1 cellular context compared by ENCODE assay signal in the genomic region with DNA sequence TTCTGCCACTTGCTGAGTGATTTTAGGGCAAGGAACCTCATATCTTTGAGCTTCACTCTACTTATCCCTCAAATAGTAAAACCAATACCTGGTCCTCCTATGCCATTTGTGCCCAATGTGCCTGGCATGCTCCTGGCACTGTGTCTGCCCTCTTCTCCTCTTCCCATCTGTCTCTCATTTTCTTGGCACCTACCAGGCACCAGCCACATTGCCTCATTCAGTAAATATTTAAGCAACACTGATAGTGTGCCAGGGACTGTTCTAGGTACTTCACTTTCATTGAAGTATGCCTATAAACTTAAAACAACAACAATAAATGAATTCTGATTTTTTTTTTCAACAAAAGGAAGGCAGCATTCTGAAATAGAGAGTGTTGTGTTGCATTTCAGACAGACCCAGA.
TF ChIP-seq lines count a peak whose summit lies in the region.

No MANE protein-coding gene starts in this region.

TF ChIP-seq in SK-N-SH treated with all-trans-retinoic acid at 6 μM for 48 hours, 23 proteins besides CTCF, POLR2A, EP300 and RAD21 (continued from another document):
- TF ChIP-seq POU6F1 (CRISPR knock-in tag; IDR thresholded peaks at IDR 0.05; ENCODE audit: borderline replicate concordance, low read depth) = no peak
- TF ChIP-seq PPARA (CRISPR knock-in tag; IDR thresholded peaks at IDR 0.05; ENCODE audit: borderline replicate concordance) = no peak
- TF ChIP-seq, protein P1, sequence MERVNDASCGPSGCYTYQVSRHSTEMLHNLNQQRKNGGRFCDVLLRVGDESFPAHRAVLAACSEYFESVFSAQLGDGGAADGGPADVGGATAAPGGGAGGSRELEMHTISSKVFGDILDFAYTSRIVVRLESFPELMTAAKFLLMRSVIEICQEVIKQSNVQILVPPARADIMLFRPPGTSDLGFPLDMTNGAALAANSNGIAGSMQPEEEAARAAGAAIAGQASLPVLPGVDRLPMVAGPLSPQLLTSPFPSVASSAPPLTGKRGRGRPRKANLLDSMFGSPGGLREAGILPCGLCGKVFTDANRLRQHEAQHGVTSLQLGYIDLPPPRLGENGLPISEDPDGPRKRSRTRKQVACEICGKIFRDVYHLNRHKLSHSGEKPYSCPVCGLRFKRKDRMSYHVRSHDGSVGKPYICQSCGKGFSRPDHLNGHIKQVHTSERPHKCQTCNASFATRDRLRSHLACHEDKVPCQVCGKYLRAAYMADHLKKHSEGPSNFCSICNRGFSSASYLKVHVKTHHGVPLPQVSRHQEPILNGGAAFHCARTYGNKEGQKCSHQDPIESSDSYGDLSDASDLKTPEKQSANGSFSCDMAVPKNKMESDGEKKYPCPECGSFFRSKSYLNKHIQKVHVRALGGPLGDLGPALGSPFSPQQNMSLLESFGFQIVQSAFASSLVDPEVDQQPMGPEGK (CRISPR knock-in tag; IDR thresholded peaks at IDR 0.05; ENCODE audit: borderline replicate concordance) = no peak
- no peak for TF ChIP-seq ZNF8 (CRISPR knock-in tag; IDR thresholded peaks at IDR 0.05)
- TF ChIP-seq ZC3H10 (CRISPR knock-in tag; IDR thresholded peaks at IDR 0.05) = no peak
- TF ChIP-seq ZFP3 (CRISPR knock-in tag; IDR thresholded peaks at IDR 0.05) = no peak
